In genomic region chr7:1101580-1102431, GRCh38 we compare ENCODE assay signal across 1 cellular context.
A peak's percentile ranks its signal among the peaks of the same experiment; 100 is the strongest.
TF ChIP-seq lines count a peak whose summit lies in the region.

No MANE protein-coding gene starts in this region.

TF ChIP-seq in HepG2, 621 proteins besides CTCF, POLR2A, EP300 and RAD21 (continued from another document and continues in another):
- TF ChIP-seq ZNF83 (CRISPR knock-in tag; IDR thresholded peaks at IDR 0.05; ENCODE audit: borderline replicate concordance) (no peak), ETV6 (CRISPR knock-in tag; conservative IDR thresholded peaks at IDR 0.05) (no peak), RFXANK (CRISPR knock-in tag; IDR thresholded peaks at IDR 0.05) (no peak), DPF2 (CRISPR knock-in tag; IDR thresholded peaks at IDR 0.05; ENCODE audit: borderline replicate concordance, low read depth) (no peak), TAF15 (IDR thresholded peaks at IDR 0.05; ENCODE audit: low read depth, low read length, poor library complexity, severe bottlenecking) (no peak), RBAK (CRISPR knock-in tag; IDR thresholded peaks at IDR 0.05) (no peak), SP140L (CRISPR knock-in tag; IDR thresholded peaks at IDR 0.05; ENCODE audit: borderline replicate concordance) (no peak), ZNF513 (CRISPR knock-in tag; conservative IDR thresholded peaks at IDR 0.05) (no peak), THAP7 (CRISPR knock-in tag; IDR thresholded peaks at IDR 0.05) (no peak), NCOA1 (CRISPR knock-in tag; IDR thresholded peaks at IDR 0.05) (no peak), E2F2 (CRISPR knock-in tag; IDR thresholded peaks at IDR 0.05; ENCODE audit: borderline replicate concordance) (no peak), ZNF691 (CRISPR knock-in tag; IDR thresholded peaks at IDR 0.05; ENCODE audit: borderline replicate concordance, low read depth) (no peak), POLR2AphosphoS5 (IDR thresholded peaks at IDR 0.05; ENCODE audit: low read depth, low read length) (no peak), HNRNPUL1 (IDR thresholded peaks at IDR 0.05; ENCODE audit: low read depth, low read length) (no peak), KLF11 (CRISPR knock-in tag; IDR thresholded peaks at IDR 0.05) (no peak), TBX2 (CRISPR knock-in tag; IDR thresholded peaks at IDR 0.05; ENCODE audit: borderline replicate concordance) (no peak; the same call in 1 of the 2 replicates), ELF3 (CRISPR knock-in tag; IDR thresholded peaks at IDR 0.05) (0 out of 2 replicates have a peak, but pooled peaks have one; percentile 30), TOPORS (CRISPR knock-in tag; IDR thresholded peaks at IDR 0.05) (no peak), NR2F2 (IDR thresholded peaks at IDR 0.05; ENCODE audit: borderline replicate concordance, low read depth) (no peak), ZNF337 (CRISPR knock-in tag; IDR thresholded peaks at IDR 0.05; ENCODE audit: borderline replicate concordance, low read depth) (no peak), ZMYM4 (CRISPR knock-in tag; IDR thresholded peaks at IDR 0.05) (no peak), TEAD3 (CRISPR knock-in tag; optimal IDR thresholded peaks at IDR 0.05; ENCODE audit: borderline replicate concordance) (no peak), ZNF232 (CRISPR knock-in tag; IDR thresholded peaks at IDR 0.05; ENCODE audit: borderline replicate concordance) (0 out of 2 replicates have a peak, but pooled peaks have one; percentile 45), ZNF563 (CRISPR knock-in tag; IDR thresholded peaks at IDR 0.05) (no peak), ZNF703 (CRISPR knock-in tag; IDR thresholded peaks at IDR 0.05; ENCODE audit: borderline replicate concordance) (no peak), MXI1 (IDR thresholded peaks at IDR 0.05; ENCODE audit: borderline replicate concordance, low read depth, low read length) (no peak), ZNF276 (CRISPR knock-in tag; IDR thresholded peaks at IDR 0.05; ENCODE audit: low read depth) (0 out of 2 replicates have a peak, but pooled peaks have one; percentile 28), PPARG (CRISPR knock-in tag; conservative IDR thresholded peaks at IDR 0.05) (no peak), TBX3 (IDR thresholded peaks at IDR 0.05; ENCODE audit: borderline replicate concordance) (no peak), MAZ (IDR thresholded peaks at IDR 0.05; ENCODE audit: borderline replicate concordance, low read depth, low read length) (no peak), MAZ (CRISPR knock-in tag; IDR thresholded peaks at IDR 0.05; ENCODE audit: low read depth) (no peak), ZGPAT (CRISPR knock-in tag; IDR thresholded peaks at IDR 0.05) (peak; percentile 69; the same call in 1 of the 2 replicates), KLF9 (CRISPR knock-in tag; IDR thresholded peaks at IDR 0.05; ENCODE audit: low read depth) (no peak), KDM5A (IDR thresholded peaks at IDR 0.05; ENCODE audit: borderline replicate concordance, low read length) (no peak), CEBPB (IDR thresholded peaks at IDR 0.05; ENCODE audit: borderline replicate concordance, low read depth, low read length) (no peak), FOXA3 (CRISPR knock-in tag; IDR thresholded peaks at IDR 0.05) (peak; percentile 49; the same call in 1 of the 2 replicates), SP2 (CRISPR knock-in tag; IDR thresholded peaks at IDR 0.05) (no peak), ATRX (CRISPR knock-in tag; IDR thresholded peaks at IDR 0.05; ENCODE audit: borderline replicate concordance) (no peak), ZNF629 (CRISPR knock-in tag; conservative IDR thresholded peaks at IDR 0.05) (0 out of 2 replicates have a peak, but pooled peaks have one; percentile 8), HOXA9 (CRISPR knock-in tag; IDR thresholded peaks at IDR 0.05; ENCODE audit: borderline replicate concordance) (no peak), ZNF879 (CRISPR knock-in tag; IDR thresholded peaks at IDR 0.05) (no peak), ZNF33A (CRISPR knock-in tag; IDR thresholded peaks at IDR 0.05; ENCODE audit: borderline replicate concordance) (no peak), HES4 (CRISPR knock-in tag; IDR thresholded peaks at IDR 0.05; ENCODE audit: borderline replicate concordance) (no peak), SMAD3 (CRISPR knock-in tag; IDR thresholded peaks at IDR 0.05) (0 out of 2 replicates have a peak, but pooled peaks have one; percentile 67), THAP11 (CRISPR knock-in tag; IDR thresholded peaks at IDR 0.05) (no peak), ARNT2 (CRISPR knock-in tag; IDR thresholded peaks at IDR 0.05; ENCODE audit: low read depth) (no peak), ZFP90 (CRISPR knock-in tag; IDR thresholded peaks at IDR 0.05; ENCODE audit: borderline replicate concordance) (peak; percentile 69)
- TF ChIP-seq, protein P1, sequence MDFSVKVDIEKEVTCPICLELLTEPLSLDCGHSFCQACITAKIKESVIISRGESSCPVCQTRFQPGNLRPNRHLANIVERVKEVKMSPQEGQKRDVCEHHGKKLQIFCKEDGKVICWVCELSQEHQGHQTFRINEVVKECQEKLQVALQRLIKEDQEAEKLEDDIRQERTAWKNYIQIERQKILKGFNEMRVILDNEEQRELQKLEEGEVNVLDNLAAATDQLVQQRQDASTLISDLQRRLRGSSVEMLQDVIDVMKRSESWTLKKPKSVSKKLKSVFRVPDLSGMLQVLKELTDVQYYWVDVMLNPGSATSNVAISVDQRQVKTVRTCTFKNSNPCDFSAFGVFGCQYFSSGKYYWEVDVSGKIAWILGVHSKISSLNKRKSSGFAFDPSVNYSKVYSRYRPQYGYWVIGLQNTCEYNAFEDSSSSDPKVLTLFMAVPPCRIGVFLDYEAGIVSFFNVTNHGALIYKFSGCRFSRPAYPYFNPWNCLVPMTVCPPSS (IDR thresholded peaks at IDR 0.05), result no peak
- TF ChIP-seq, protein P2, sequence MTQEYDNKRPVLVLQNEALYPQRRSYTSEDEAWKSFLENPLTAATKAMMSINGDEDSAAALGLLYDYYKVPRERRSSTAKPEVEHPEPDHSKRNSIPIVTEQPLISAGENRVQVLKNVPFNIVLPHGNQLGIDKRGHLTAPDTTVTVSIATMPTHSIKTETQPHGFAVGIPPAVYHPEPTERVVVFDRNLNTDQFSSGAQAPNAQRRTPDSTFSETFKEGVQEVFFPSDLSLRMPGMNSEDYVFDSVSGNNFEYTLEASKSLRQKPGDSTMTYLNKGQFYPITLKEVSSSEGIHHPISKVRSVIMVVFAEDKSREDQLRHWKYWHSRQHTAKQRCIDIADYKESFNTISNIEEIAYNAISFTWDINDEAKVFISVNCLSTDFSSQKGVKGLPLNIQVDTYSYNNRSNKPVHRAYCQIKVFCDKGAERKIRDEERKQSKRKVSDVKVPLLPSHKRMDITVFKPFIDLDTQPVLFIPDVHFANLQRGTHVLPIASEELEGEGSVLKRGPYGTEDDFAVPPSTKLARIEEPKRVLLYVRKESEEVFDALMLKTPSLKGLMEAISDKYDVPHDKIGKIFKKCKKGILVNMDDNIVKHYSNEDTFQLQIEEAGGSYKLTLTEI (CRISPR knock-in tag; conservative IDR thresholded peaks at IDR 0.05), result no peak
- TF ChIP-seq, protein P3, sequence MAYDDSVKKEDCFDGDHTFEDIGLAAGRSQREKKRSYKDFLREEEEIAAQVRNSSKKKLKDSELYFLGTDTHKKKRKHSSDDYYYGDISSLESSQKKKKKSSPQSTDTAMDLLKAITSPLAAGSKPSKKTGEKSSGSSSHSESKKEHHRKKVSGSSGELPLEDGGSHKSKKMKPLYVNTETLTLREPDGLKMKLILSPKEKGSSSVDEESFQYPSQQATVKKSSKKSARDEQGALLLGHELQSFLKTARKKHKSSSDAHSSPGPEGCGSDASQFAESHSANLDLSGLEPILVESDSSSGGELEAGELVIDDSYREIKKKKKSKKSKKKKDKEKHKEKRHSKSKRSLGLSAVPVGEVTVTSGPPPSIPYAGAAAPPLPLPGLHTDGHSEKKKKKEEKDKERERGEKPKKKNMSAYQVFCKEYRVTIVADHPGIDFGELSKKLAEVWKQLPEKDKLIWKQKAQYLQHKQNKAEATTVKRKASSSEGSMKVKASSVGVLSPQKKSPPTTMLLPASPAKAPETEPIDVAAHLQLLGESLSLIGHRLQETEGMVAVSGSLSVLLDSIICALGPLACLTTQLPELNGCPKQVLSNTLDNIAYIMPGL (CRISPR knock-in tag; IDR thresholded peaks at IDR 0.05; ENCODE audit: borderline replicate concordance in 1 of 2, low read depth in 1 of 2), result peak in 1 of 2 experiments; percentile 62; a peak in 1 of 4 replicates
- TF ChIP-seq, protein P4, sequence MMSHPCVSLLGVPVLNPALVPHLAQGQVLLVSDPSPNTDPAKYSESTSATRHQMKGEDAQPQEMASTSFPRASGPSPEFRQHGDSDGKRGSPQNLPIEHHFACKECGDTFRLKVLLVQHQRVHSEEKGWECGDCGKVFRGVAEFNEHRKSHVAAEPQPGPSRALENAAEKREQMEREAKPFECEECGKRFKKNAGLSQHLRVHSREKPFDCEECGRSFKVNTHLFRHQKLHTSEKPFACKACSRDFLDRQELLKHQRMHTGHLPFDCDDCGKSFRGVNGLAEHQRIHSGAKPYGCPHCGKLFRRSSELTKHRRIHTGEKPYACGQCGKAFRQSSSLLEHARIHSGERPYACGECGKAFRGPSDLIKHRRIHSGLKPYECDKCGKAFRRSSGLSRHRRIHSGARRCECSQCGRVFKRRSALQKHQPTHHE (CRISPR knock-in tag; IDR thresholded peaks at IDR 0.05; ENCODE audit: borderline replicate concordance), result no peak
- TF ChIP-seq, protein P5, sequence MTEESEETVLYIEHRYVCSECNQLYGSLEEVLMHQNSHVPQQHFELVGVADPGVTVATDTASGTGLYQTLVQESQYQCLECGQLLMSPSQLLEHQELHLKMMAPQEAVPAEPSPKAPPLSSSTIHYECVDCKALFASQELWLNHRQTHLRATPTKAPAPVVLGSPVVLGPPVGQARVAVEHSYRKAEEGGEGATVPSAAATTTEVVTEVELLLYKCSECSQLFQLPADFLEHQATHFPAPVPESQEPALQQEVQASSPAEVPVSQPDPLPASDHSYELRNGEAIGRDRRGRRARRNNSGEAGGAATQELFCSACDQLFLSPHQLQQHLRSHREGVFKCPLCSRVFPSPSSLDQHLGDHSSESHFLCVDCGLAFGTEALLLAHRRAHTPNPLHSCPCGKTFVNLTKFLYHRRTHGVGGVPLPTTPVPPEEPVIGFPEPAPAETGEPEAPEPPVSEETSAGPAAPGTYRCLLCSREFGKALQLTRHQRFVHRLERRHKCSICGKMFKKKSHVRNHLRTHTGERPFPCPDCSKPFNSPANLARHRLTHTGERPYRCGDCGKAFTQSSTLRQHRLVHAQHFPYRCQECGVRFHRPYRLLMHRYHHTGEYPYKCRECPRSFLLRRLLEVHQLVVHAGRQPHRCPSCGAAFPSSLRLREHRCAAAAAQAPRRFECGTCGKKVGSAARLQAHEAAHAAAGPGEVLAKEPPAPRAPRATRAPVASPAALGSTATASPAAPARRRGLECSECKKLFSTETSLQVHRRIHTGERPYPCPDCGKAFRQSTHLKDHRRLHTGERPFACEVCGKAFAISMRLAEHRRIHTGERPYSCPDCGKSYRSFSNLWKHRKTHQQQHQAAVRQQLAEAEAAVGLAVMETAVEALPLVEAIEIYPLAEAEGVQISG (CRISPR knock-in tag; IDR thresholded peaks at IDR 0.05), result peak; percentile 77
